15 cellular contexts compared by ENCODE assay signal in the genomic region with DNA sequence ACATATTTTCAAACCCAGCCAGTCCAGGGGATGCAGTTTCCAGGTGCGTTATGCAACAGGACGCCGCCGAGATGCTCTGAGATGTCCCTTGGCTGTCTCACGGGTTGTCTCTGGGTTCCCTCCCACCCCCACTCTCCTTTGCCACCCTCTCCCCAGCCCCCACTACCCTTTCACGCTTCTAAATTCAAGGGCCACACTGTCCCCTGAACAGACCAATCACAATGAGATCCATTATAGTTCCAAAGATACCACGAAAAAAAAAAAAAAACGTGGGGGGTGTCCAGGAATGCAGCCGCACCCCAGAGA.
A peak's percentile ranks its signal among the peaks of the same experiment; 100 is the strongest.
DNase-seq lines count a peak whose midpoint lies in the region; ATAC-seq and TF ChIP-seq lines count a peak whose summit lies in the region.
"Had no signal": no experiment of that assay in that cellular context is flagged by ENCODE, and none has a peak within 500 bp of the region (broad histone marks: within the 10 kb centered on the region; RNA-seq: fewer than 3 reads in every experiment).

No MANE protein-coding gene starts in this region.

- H3K27ac ChIP-seq in VCaP (peak overlapping the region; percentile 65), muscle layer of duodenum (ENCODE audit: low read length) (peak overlapping the region; percentile 29), transverse colon (peak overlapping the region; percentile 30 to 78 (median 71))
- H3K27ac ChIP-seq: BLaER1 treated with 17β-estradiol and CSF1 and Interleukin-3, amounts not matched to agents 10 nM and 100 nM had no signal

- 33 to 50% methylated on average over 3 to 9 of the region's 9 CpGs for WGBS in transverse colon (ENCODE audit: low coverage in 1 of 2), 2 donors

- peaks cover 58% of the 10 kb centered on the region for H3K4me1 Mint-ChIP-seq in activated naive CD4-positive, alpha-beta T cell treated with anti-CD3 and anti-CD28 coated beads, Interleukin-2, amount 10 ng/mL, durations not matched to agents 7 days and 5 days
- peaks cover 17% of the 10 kb centered on the region for H3K4me1 Mint-ChIP-seq in WTC11

- intact Hi-C loops in transverse colon (cut with DNase I; ENCODE audit: low total_unique reads): no loop called here

- POLR2A ChIA-PET in WTC11 (lab: Charles Lee): no interaction called here

- H3K36me3 ChIP-seq in muscle layer of duodenum (ENCODE audit: control insufficient read depth in 1 of 2, insufficient read depth in 2 of 2, low read length in 2 of 2): no peaks in the 10 kb centered on the region
- no peaks in the 10 kb centered on the region for H3K36me3 ChIP-seq in transverse colon
- H3K36me3 ChIP-seq: BLaER1 treated with 17β-estradiol and CSF1 and Interleukin-3, amounts not matched to agents 10 nM and 100 nM had no signal

- peaks cover 48% of the 10 kb centered on the region for H3K27me3 Mint-ChIP-seq in activated naive CD4-positive, alpha-beta T cell treated with anti-CD3 and anti-CD28 coated beads, Interleukin-2, amount 10 ng/mL, durations not matched to agents 7 days and 5 days
- H3K27me3 Mint-ChIP-seq in WTC11 (ENCODE audit: low read depth): peaks cover 8% of the 10 kb centered on the region

- H3K4me3 Mint-ChIP-seq in activated naive CD4-positive, alpha-beta T cell treated with anti-CD3 and anti-CD28 coated beads, Interleukin-2, amount 10 ng/mL, durations not matched to agents 7 days and 5 days: peak overlapping the region; percentile 10
- H3K4me3 Mint-ChIP-seq in WTC11: no peak overlapping the region

- H3K4me1 ChIP-seq in muscle layer of duodenum (ENCODE audit: control insufficient read depth in 1 of 2, insufficient read depth in 2 of 2, low read length in 2 of 2) (peaks cover 0 to 10% of the 10 kb centered on the region in 2 donors), transverse colon (peaks cover 15 to 51% (median 38%) of the 10 kb centered on the region in 4 donors)

- no peak for DNase-seq in activated naive CD4-positive, alpha-beta T cell treated with anti-CD3 and anti-CD28 coated beads, Interleukin-2, amount 10 ng/mL, durations not matched to agents 7 days and 5 days
- DNase-seq in activated naive CD4-positive, alpha-beta T cell treated with anti-CD3 and anti-CD28 coated beads, Interleukin-2, amount 50 U/mL, for 72 hours (ENCODE audit: low spot score in 2 of 2): no peak
- DNase-seq in transverse colon: no peak
- DNase-seq in WTC11 (ENCODE audit: low spot score): no peak
- DNase-seq in activated CD4-positive, alpha-beta T cell treated with anti-CD3 and anti-CD28 coated beads, Interleukin-2, amount 50 U/mL, for 1 hour: no peak
- DNase-seq: IMR-90; NCI-H1436 treated with DMSO at 0.1 percent for 48 hours; NCI-H2081; NCI-H526 treated with DMSO at 0.1 percent for 48 hours; NK-92 treated with Interleukin-12 subunit alpha and Interleukin-12 subunit beta, amount 100 ng/mL, for 24 hours had no signal

- peaks cover 5% of the 10 kb centered on the region for H3K36me3 Mint-ChIP-seq in activated naive CD4-positive, alpha-beta T cell treated with anti-CD3 and anti-CD28 coated beads, Interleukin-2, amount 10 ng/mL, durations not matched to agents 7 days and 5 days
- no peaks in the 10 kb centered on the region for H3K36me3 Mint-ChIP-seq in activated naive CD4-positive, alpha-beta T cell treated with anti-CD3 and anti-CD28 coated beads, Interleukin-2, amount 50 U/mL, for 72 hours
- H3K36me3 Mint-ChIP-seq in WTC11: no peaks in the 10 kb centered on the region

- CTCF ChIA-PET in activated naive CD4-positive, alpha-beta T cell treated with anti-CD3 and anti-CD28 coated beads, Interleukin-2, amount 10 ng/mL, durations not matched to agents 7 days and 5 days (lab: Charles Lee): interaction anchor here (1.7 kb wide), 1 partner anchor 115 kb away, joined by 4 read pairs; no protein-coding TSS in a partner anchor
- CTCF ChIA-PET in WTC11 (lab: Charles Lee): interaction anchor here (0.7 to 2.9 kb wide), 13 partner anchors 24 to 187 kb away, joined by 3 to 15 read pairs (median 4); a partner anchor contains a TSS

- H3K9me3 Mint-ChIP-seq in activated naive CD4-positive, alpha-beta T cell treated with anti-CD3 and anti-CD28 coated beads, Interleukin-2, amount 10 ng/mL, durations not matched to agents 7 days and 5 days: no peaks in the 10 kb centered on the region
- H3K9me3 Mint-ChIP-seq in activated naive CD4-positive, alpha-beta T cell treated with anti-CD3 and anti-CD28 coated beads, Interleukin-2, amount 50 U/mL, for 72 hours: no peaks in the 10 kb centered on the region
- H3K9me3 Mint-ChIP-seq in WTC11: no peaks in the 10 kb centered on the region

- H3K27ac Mint-ChIP-seq in activated naive CD4-positive, alpha-beta T cell treated with anti-CD3 and anti-CD28 coated beads, Interleukin-2, amount 10 ng/mL, durations not matched to agents 7 days and 5 days: no peak overlapping the region
- no peak overlapping the region for H3K27ac Mint-ChIP-seq in activated naive CD4-positive, alpha-beta T cell treated with anti-CD3 and anti-CD28 coated beads, Interleukin-2, amount 50 U/mL, for 72 hours
- no peak overlapping the region for H3K27ac Mint-ChIP-seq in WTC11

- TF ChIP-seq EP300 in transverse colon (IDR thresholded peaks at IDR 0.05; ENCODE audit: low read depth): no peak

- H3K27me3 ChIP-seq in muscle layer of duodenum (ENCODE audit: low read depth, low read length): peaks cover under 1% of the 10 kb centered on the region
- H3K27me3 ChIP-seq in transverse colon: peaks cover 44% of the 10 kb centered on the region

- ATAC-seq in activated naive CD4-positive, alpha-beta T cell treated with anti-CD3 and anti-CD28 coated beads, Interleukin-2, amount 50 U/mL, for 72 hours: no peak
- ATAC-seq in GM19455 (IDR thresholded peaks at IDR 0.05; ENCODE audit: unreplicated experiment): no peak
- ATAC-seq in WTC11: no peak
- ATAC-seq: GM12878 had no signal

- TF ChIP-seq POLR2A in transverse colon (IDR thresholded peaks at IDR 0.05): no peak

- in situ Hi-C loops in transverse colon (cut with MboI; ENCODE audit: low pct_ligation_motif_present in 1 of 4, low pct_unique_long_range_greater_than_20kb in 1 of 4, low sequenced_read_pairs in 3 of 4): no loop called here

- TF ChIP-seq CTCF in VCaP (conservative IDR thresholded peaks at IDR 0.05): no peak
- TF ChIP-seq CTCF in transverse colon (IDR thresholded peaks at IDR 0.05): no peak
- TF ChIP-seq CTCF in WTC11 (IDR thresholded peaks at IDR 0.05): no peak

- H3K4me3 ChIP-seq in muscle layer of duodenum (ENCODE audit: low read depth in 1 of 2, low read length in 2 of 2) (no peak overlapping the region), transverse colon (no peak overlapping the region)
- H3K4me3 ChIP-seq: BLaER1 treated with 17β-estradiol and CSF1 and Interleukin-3, amounts not matched to agents 10 nM and 100 nM; GM12878 had no signal

- H3K9me3 ChIP-seq in muscle layer of duodenum (ENCODE audit: control insufficient read depth in 1 of 2, low read length in 2 of 2) (no peaks in the 10 kb centered on the region), transverse colon (no peaks in the 10 kb centered on the region)
- H3K9me3 ChIP-seq: BLaER1 treated with 17β-estradiol and CSF1 and Interleukin-3, amounts not matched to agents 10 nM and 100 nM had no signal

TF ChIP-seq in WTC11, 78 proteins besides CTCF, POLR2A, EP300 and RAD21 (continues in another document):
- TF ChIP-seq ETV6 (CRISPR knock-in tag; IDR thresholded peaks at IDR 0.05) (no peak), SMAD3 (CRISPR knock-in tag; IDR thresholded peaks at IDR 0.05; ENCODE audit: borderline replicate concordance) (no peak), SMAD4 (CRISPR knock-in tag; IDR thresholded peaks at IDR 0.05) (no peak), RELA (CRISPR knock-in tag; IDR thresholded peaks at IDR 0.05; ENCODE audit: borderline replicate concordance) (no peak), SP1 (CRISPR knock-in tag; conservative IDR thresholded peaks at IDR 0.05) (no peak), NR1H2 (CRISPR knock-in tag; IDR thresholded peaks at IDR 0.05) (no peak), ZNF423 (CRISPR knock-in tag; IDR thresholded peaks at IDR 0.05) (no peak)
- TF ChIP-seq, protein P1, sequence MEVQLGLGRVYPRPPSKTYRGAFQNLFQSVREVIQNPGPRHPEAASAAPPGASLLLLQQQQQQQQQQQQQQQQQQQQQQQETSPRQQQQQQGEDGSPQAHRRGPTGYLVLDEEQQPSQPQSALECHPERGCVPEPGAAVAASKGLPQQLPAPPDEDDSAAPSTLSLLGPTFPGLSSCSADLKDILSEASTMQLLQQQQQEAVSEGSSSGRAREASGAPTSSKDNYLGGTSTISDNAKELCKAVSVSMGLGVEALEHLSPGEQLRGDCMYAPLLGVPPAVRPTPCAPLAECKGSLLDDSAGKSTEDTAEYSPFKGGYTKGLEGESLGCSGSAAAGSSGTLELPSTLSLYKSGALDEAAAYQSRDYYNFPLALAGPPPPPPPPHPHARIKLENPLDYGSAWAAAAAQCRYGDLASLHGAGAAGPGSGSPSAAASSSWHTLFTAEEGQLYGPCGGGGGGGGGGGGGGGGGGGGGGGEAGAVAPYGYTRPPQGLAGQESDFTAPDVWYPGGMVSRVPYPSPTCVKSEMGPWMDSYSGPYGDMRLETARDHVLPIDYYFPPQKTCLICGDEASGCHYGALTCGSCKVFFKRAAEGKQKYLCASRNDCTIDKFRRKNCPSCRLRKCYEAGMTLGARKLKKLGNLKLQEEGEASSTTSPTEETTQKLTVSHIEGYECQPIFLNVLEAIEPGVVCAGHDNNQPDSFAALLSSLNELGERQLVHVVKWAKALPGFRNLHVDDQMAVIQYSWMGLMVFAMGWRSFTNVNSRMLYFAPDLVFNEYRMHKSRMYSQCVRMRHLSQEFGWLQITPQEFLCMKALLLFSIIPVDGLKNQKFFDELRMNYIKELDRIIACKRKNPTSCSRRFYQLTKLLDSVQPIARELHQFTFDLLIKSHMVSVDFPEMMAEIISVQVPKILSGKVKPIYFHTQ (CRISPR knock-in tag; IDR thresholded peaks at IDR 0.05): no peak
- TF ChIP-seq, protein P2, sequence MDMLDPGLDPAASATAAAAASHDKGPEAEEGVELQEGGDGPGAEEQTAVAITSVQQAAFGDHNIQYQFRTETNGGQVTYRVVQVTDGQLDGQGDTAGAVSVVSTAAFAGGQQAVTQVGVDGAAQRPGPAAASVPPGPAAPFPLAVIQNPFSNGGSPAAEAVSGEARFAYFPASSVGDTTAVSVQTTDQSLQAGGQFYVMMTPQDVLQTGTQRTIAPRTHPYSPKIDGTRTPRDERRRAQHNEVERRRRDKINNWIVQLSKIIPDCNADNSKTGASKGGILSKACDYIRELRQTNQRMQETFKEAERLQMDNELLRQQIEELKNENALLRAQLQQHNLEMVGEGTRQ (CRISPR knock-in tag; IDR thresholded peaks at IDR 0.05): no peak
